In genomic region chrX:55668084-55668483, GRCh38 we compare ENCODE assay signal across 39 cellular contexts. TPM values are rescaled to one million over a fixed set of nuclear protein-coding genes. Genes with fewer than 3 reads are reported as not detected.
"Had no signal": no experiment of that assay in that cellular context is flagged by ENCODE, and none has a peak within 500 bp of the region (broad histone marks: within the 10 kb centered on the region; RNA-seq: fewer than 3 reads in every experiment).

No MANE protein-coding gene starts in this region.

- H3K27me3 Mint-ChIP-seq: activated B cell treated with CpG ODN at 0.5 μM for 24 hours; activated CD4-positive, alpha-beta memory T cell treated with anti-CD3 and anti-CD28 coated beads, Interleukin-2, amount 10 ng/mL, durations not matched to agents 7 days and 5 days; activated CD4-positive, alpha-beta T cell treated with anti-CD3 and anti-CD28 coated beads, Interleukin-2, amount 10 ng/mL, durations not matched to agents 24 days and 14 days; activated CD8-positive, alpha-beta memory T cell treated with anti-CD3 and anti-CD28 coated beads, Interleukin-2, amount 10 ng/mL, durations not matched to agents 7 days and 5 days; activated naive CD8-positive, alpha-beta T cell treated with anti-CD3 and anti-CD28 coated beads for 36 hours; activated T-helper 17 cell treated with anti-CD3 and anti-CD28 coated beads, Interleukin-2, amount 50 U/mL, for 72 hours had no signal

- H3K27me3 ChIP-seq: ascending aorta, body of pancreas, brain microvascular endothelial cell had no signal

- H3K9me3 ChIP-seq: adrenal gland, body of pancreas had no signal

- H3K36me3 Mint-ChIP-seq: activated CD8-positive, alpha-beta memory T cell treated with anti-CD3 and anti-CD28 coated beads, Interleukin-2, amount 10 ng/mL, durations not matched to agents 7 days and 5 days had no signal

- H3K27ac ChIP-seq: adrenal gland, ascending aorta, body of pancreas, brain microvascular endothelial cell, breast epithelium, VCaP had no signal

- H3K4me3 Mint-ChIP-seq: activated B cell treated with CpG ODN at 0.5 μM for 24 hours; activated CD4-positive, alpha-beta memory T cell treated with anti-CD3 and anti-CD28 coated beads, Interleukin-2, amount 10 ng/mL, durations not matched to agents 7 days and 5 days; activated CD4-positive, alpha-beta T cell treated with anti-CD3 and anti-CD28 coated beads, Interleukin-2, amount 10 ng/mL, durations not matched to agents 24 days and 14 days; activated CD8-positive, alpha-beta memory T cell treated with anti-CD3 and anti-CD28 coated beads, Interleukin-2, amount 10 ng/mL, durations not matched to agents 7 days and 5 days; activated CD8-positive, alpha-beta T cell treated with anti-CD3 and anti-CD28 coated beads, Interleukin-2, amount 10 ng/mL, durations not matched to agents 7 days and 5 days; activated naive CD4-positive, alpha-beta T cell treated with anti-CD3 and anti-CD28 coated beads for 36 hours; activated naive CD8-positive, alpha-beta T cell treated with anti-CD3 and anti-CD28 coated beads for 36 hours; activated T-cell treated with anti-CD3 and anti-CD28 coated beads, Interleukin-2, amount 50 U/mL, for 4 hours; activated T-cell treated with anti-CD3 and anti-CD28 coated beads, Interleukin-2, amount 50 U/mL, for 72 hours; activated T-helper 1 cell treated with anti-CD3 and anti-CD28 coated beads, Interleukin-12 subunit alpha, Interleukin-12 subunit beta, Interleukin-2, Interleukin-4 antibody, amounts not matched to agents 30 ng/mL and 10 ng/mL and 1 ng/mL, durations not matched to agents 14 hours and 24 hours and 36 hours; activated T-helper 17 cell treated with anti-CD3 and anti-CD28 coated beads, Interleukin-2, amount 50 U/mL, for 72 hours; T-helper 1 cell treated with Interleukin-12 subunit alpha and Interleukin-12 subunit beta and Interleukin-4 antibody, amounts not matched to agents 30 μg/mL and 1 μg/mL, for 36 hours; T-helper 2 cell treated with Interferon-gamma antibody and Interleukin-4, amounts not matched to agents 5 μg/mL and 100 μg/mL, for 36 hours had no signal

- H3K36me3 ChIP-seq: adrenal gland, ascending aorta, brain microvascular endothelial cell, breast epithelium had no signal

- FAIRE-seq: TTC549 had no signal

- H3K27ac Mint-ChIP-seq: activated B cell treated with CpG ODN at 0.5 μM for 24 hours; activated CD4-positive, alpha-beta memory T cell treated with anti-CD3 and anti-CD28 coated beads, Interleukin-2, amount 10 ng/mL, durations not matched to agents 7 days and 5 days; activated CD4-positive, alpha-beta T cell treated with anti-CD3 and anti-CD28 coated beads, Interleukin-2, amount 10 ng/mL, durations not matched to agents 24 days and 14 days; activated CD8-positive, alpha-beta memory T cell treated with anti-CD3 and anti-CD28 coated beads, Interleukin-2, amount 10 ng/mL, durations not matched to agents 7 days and 5 days; activated CD8-positive, alpha-beta T cell treated with anti-CD3 and anti-CD28 coated beads, Interleukin-2, amount 10 ng/mL, durations not matched to agents 7 days and 5 days; activated naive CD4-positive, alpha-beta T cell treated with anti-CD3 and anti-CD28 coated beads for 36 hours; activated naive CD4-positive, alpha-beta T cell treated with anti-CD3 and anti-CD28 coated beads, Interleukin-2, amount 50 U/mL, for 72 hours; activated naive CD8-positive, alpha-beta T cell treated with anti-CD3 and anti-CD28 coated beads for 36 hours; activated T-cell treated with anti-CD3 and anti-CD28 coated beads, Interleukin-2, amount 50 U/mL, for 72 hours; activated T-helper 1 cell treated with anti-CD3 and anti-CD28 coated beads, Interleukin-12 subunit alpha, Interleukin-12 subunit beta, Interleukin-2, Interleukin-4 antibody, amounts not matched to agents 30 ng/mL and 10 ng/mL and 1 ng/mL, durations not matched to agents 14 hours and 24 hours and 36 hours; activated T-helper 17 cell treated with anti-CD3 and anti-CD28 coated beads, Interleukin-2, amount 50 U/mL, for 72 hours; T-helper 1 cell treated with Interleukin-12 subunit alpha and Interleukin-12 subunit beta and Interleukin-4 antibody, amounts not matched to agents 30 μg/mL and 1 μg/mL, for 36 hours; T-helper 2 cell treated with Interferon-gamma antibody and Interleukin-4, amounts not matched to agents 5 μg/mL and 100 μg/mL, for 36 hours had no signal

- H3K4me3 ChIP-seq: adrenal gland, ascending aorta, body of pancreas, breast epithelium had no signal

- DNase-seq: activated B cell treated with CpG ODN at 0.5 μM for 24 hours; activated CD4-positive, alpha-beta memory T cell treated with anti-CD3 and anti-CD28 coated beads, Interleukin-2, amount 10 ng/mL, durations not matched to agents 7 days and 5 days; activated CD4-positive, alpha-beta T cell treated with anti-CD3 and anti-CD28 coated beads for 4 hours; activated CD4-positive, alpha-beta T cell treated with anti-CD3 and anti-CD28 coated beads, Interleukin-2, amount 10 ng/mL, durations not matched to agents 24 days and 14 days; activated CD4-positive, alpha-beta T cell treated with anti-CD3 and anti-CD28 coated beads, Interleukin-2, amount 50 U/mL, for 48 hours; activated CD4-positive, CD25-positive, alpha-beta regulatory T cell treated with anti-CD3 and anti-CD28 coated beads, Interleukin-2, amount 50 U/mL, for 72 hours; activated CD8-positive, alpha-beta memory T cell treated with anti-CD3 and anti-CD28 coated beads for 24 hours; activated CD8-positive, alpha-beta memory T cell treated with anti-CD3 and anti-CD28 coated beads, Interleukin-2, amount 10 ng/mL, durations not matched to agents 7 days and 5 days; activated CD8-positive, alpha-beta memory T cell treated with anti-CD3 and anti-CD28 coated beads, Interleukin-2, amount 50 U/mL, for 48 hours; activated CD8-positive, alpha-beta T cell treated with anti-CD3 and anti-CD28 coated beads, Interleukin-2, amount 10 ng/mL, durations not matched to agents 7 days and 5 days; activated effector memory CD4-positive, alpha-beta T cell treated with anti-CD3 and anti-CD28 coated beads, Interleukin-2, amount 50 U/mL, for 16 hours; activated gamma-delta T cell treated with Interleukin-2 at 50 U/mL for 16 hours; activated naive CD4-positive, alpha-beta T cell; activated naive CD4-positive, alpha-beta T cell treated with anti-CD3 and anti-CD28 coated beads for 36 hours; activated naive CD4-positive, alpha-beta T cell treated with anti-CD3 and anti-CD28 coated beads, Interleukin-2, amount 50 U/mL, for 16 hours; activated naive CD8-positive, alpha-beta T cell treated with anti-CD3 and anti-CD28 coated beads for 36 hours; activated T-cell treated with anti-CD3 and anti-CD28 coated beads, Interleukin-2, amount 50 U/mL, for 1 hour; activated T-cell treated with anti-CD3 and anti-CD28 coated beads, Interleukin-2, amount 50 U/mL, for 4 hours; activated T-cell treated with anti-CD3 and anti-CD28 coated beads, Interleukin-2, amount 50 U/mL, for 72 hours; adrenal gland; amniotic stem cell; anterior cingulate cortex; body of pancreas; brain microvascular endothelial cell; central memory CD4-positive, alpha-beta T cell; T-helper 1 cell; T-helper 2 cell; T-helper 9 cell had no signal

- H3K9me3 Mint-ChIP-seq: activated CD4-positive, alpha-beta memory T cell treated with anti-CD3 and anti-CD28 coated beads, Interleukin-2, amount 10 ng/mL, durations not matched to agents 7 days and 5 days; activated T-helper 1 cell treated with anti-CD3 and anti-CD28 coated beads, Interleukin-12 subunit alpha, Interleukin-12 subunit beta, Interleukin-2, Interleukin-4 antibody, amounts not matched to agents 30 ng/mL and 10 ng/mL and 1 ng/mL, durations not matched to agents 14 hours and 24 hours and 36 hours had no signal

- H3K4me1 ChIP-seq: adrenal gland, ascending aorta, body of pancreas, breast epithelium had no signal

- ATAC-seq: activated CD8-positive, alpha-beta memory T cell treated with anti-CD3 and anti-CD28 coated beads, Interleukin-2, amount 10 ng/mL, durations not matched to agents 7 days and 5 days; activated CD8-positive, alpha-beta T cell treated with anti-CD3 and anti-CD28 coated beads, Interleukin-2, amount 10 ng/mL, durations not matched to agents 7 days and 5 days; activated naive CD4-positive, alpha-beta T cell treated with anti-CD3 and anti-CD28 coated beads, Interleukin-2, amount 50 U/mL, for 72 hours; activated T-cell treated with anti-CD3 and anti-CD28 coated beads, Interleukin-2, amount 50 U/mL, for 4 hours; activated T-cell treated with anti-CD3 and anti-CD28 coated beads, Interleukin-2, amount 50 U/mL, for 72 hours; activated T-helper 17 cell treated with anti-CD3 and anti-CD28 coated beads, Interleukin-2, amount 50 U/mL, for 72 hours; body of pancreas had no signal

- H3K4me1 Mint-ChIP-seq: activated B cell treated with CpG ODN at 0.5 μM for 24 hours; activated CD4-positive, alpha-beta memory T cell treated with anti-CD3 and anti-CD28 coated beads, Interleukin-2, amount 10 ng/mL, durations not matched to agents 7 days and 5 days; activated CD4-positive, alpha-beta T cell treated with anti-CD3 and anti-CD28 coated beads, Interleukin-2, amount 10 ng/mL, durations not matched to agents 24 days and 14 days; activated CD8-positive, alpha-beta memory T cell treated with anti-CD3 and anti-CD28 coated beads, Interleukin-2, amount 10 ng/mL, durations not matched to agents 7 days and 5 days; activated naive CD8-positive, alpha-beta T cell treated with anti-CD3 and anti-CD28 coated beads for 36 hours; activated T-helper 17 cell treated with anti-CD3 and anti-CD28 coated beads, Interleukin-2, amount 50 U/mL, for 72 hours had no signal

RNA-seq across cellular contexts. Expression of gene FOXR2, which starts 44.9 kb away (rescaled TPM):
- total RNA-seq: activated B cell treated with CpG ODN at 0.5 μM for 24 hours; activated CD4-positive, alpha-beta memory T cell treated with anti-CD3 and anti-CD28 coated beads, Interleukin-2, amount 10 ng/mL, durations not matched to agents 7 days and 5 days; activated CD4-positive, alpha-beta T cell treated with anti-CD3 and anti-CD28 coated beads, Interleukin-2, amount 10 ng/mL, durations not matched to agents 24 days and 14 days; activated CD8-positive, alpha-beta memory T cell treated with anti-CD3 and anti-CD28 coated beads, Interleukin-2, amount 10 ng/mL, durations not matched to agents 7 days and 5 days; activated CD8-positive, alpha-beta T cell treated with anti-CD3 and anti-CD28 coated beads, Interleukin-2, amount 10 ng/mL, durations not matched to agents 7 days and 5 days; activated naive CD4-positive, alpha-beta T cell treated with anti-CD3 and anti-CD28 coated beads for 36 hours; activated naive CD4-positive, alpha-beta T cell treated with anti-CD3 and anti-CD28 coated beads, Interleukin-2, amount 50 U/mL, for 72 hours; activated naive CD8-positive, alpha-beta T cell treated with anti-CD3 and anti-CD28 coated beads for 36 hours; activated T-cell treated with anti-CD3 and anti-CD28 coated beads, Interleukin-2, amount 50 U/mL, for 4 hours; activated T-cell treated with anti-CD3 and anti-CD28 coated beads, Interleukin-2, amount 50 U/mL, for 72 hours; activated T-helper 1 cell treated with anti-CD3 and anti-CD28 coated beads, Interleukin-12 subunit alpha, Interleukin-12 subunit beta, Interleukin-2, Interleukin-4 antibody, amounts not matched to agents 30 ng/mL and 10 ng/mL and 1 ng/mL, durations not matched to agents 14 hours and 24 hours and 36 hours; activated T-helper 17 cell treated with anti-CD3 and anti-CD28 coated beads, Interleukin-2, amount 50 U/mL, for 72 hours; adrenal gland; ascending aorta; body of pancreas; breast epithelium; cardiac septum; cerebellum had no signal
- polyA plus RNA-seq: adrenal gland had no signal
